In the genomic region with DNA sequence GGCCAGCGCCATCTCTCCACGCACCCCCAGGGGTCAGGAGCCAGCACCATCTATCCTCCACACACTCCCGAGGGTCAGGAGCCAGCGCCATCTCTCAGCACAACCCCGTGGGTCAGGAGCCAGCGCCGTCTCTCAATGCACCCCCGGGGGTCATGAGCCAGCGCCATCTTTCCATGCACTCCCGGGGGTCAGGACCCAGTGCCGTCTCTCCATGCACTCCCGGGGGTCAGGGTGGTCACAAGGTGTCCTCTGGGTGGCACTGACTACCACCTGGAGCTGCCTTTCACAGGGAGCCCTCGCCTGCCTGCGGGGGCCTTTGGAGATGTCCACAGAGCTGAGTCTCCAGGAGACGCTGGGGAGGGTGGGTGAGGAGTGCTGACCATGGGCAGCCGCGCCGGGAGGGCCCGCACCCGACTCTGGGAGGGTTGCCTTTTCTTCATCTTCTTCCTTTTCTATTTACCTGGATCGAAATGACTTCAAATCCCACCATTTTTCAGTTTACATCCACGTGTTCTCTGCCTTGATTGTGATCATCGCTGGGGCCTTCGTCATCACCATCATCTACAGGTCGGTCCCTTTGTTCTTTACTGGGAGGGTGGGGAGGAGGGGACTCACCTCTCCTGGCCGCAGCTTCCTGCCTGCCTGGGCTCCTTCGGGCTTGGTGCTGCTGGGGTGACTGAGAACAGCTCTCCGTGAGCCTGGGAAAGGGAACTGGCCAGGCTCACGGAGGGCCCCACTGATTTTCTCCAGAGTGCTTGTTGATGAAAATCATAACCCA, we compare ENCODE assay signal across 20 cellular contexts. TPM values are rescaled to one million over a fixed set of nuclear protein-coding genes. Genes with fewer than 3 reads are reported as not detected.
DNase-seq lines count a peak whose midpoint lies in the region; ATAC-seq and TF ChIP-seq lines count a peak whose summit lies in the region.
"Had no signal": no experiment of that assay in that cellular context is flagged by ENCODE, and none has a peak within 500 bp of the region (broad histone marks: within the 10 kb centered on the region; RNA-seq: fewer than 3 reads in every experiment).

No MANE protein-coding gene starts in this region.

- no peak for TF ChIP-seq POLR2A in prostate gland (IDR thresholded peaks at IDR 0.05)

- H3K9me3 ChIP-seq in prostate gland (no peaks in the 10 kb centered on the region), A673 (ENCODE audit: low read depth, low read length, poor library complexity, severe bottlenecking) (no peaks in the 10 kb centered on the region)
- no peaks in the 10 kb centered on the region for H3K9me3 ChIP-seq in CD8-positive, alpha-beta T cell (ENCODE audit: low read length)
- H3K9me3 ChIP-seq: MG63 had no signal

- H3K27me3 Mint-ChIP-seq in activated CD4-positive, alpha-beta T cell treated with anti-CD3 and anti-CD28 coated beads, Interleukin-2, amount 10 ng/mL, durations not matched to agents 24 days and 14 days = no peaks in the 10 kb centered on the region
- peaks cover 3% of the 10 kb centered on the region for H3K27me3 Mint-ChIP-seq in endothelial cell (ENCODE audit: unreplicated experiment)
- H3K27me3 Mint-ChIP-seq in CD8-positive, alpha-beta T cell (ENCODE audit: low read depth) = no peaks in the 10 kb centered on the region

- no TSS peak for BruUV-seq in A673 (replicated peaks; lab: Mats Ljungman, UMichigan)

- H3K27me3 ChIP-seq in prostate gland (replicated peaks; ENCODE audit: insufficient read depth) (no peaks in the 10 kb centered on the region), A673 (replicated peaks; ENCODE audit: insufficient read depth, low read depth, low read length, poor library complexity) (no peaks in the 10 kb centered on the region)
- no peaks in the 10 kb centered on the region for H3K27me3 ChIP-seq in CD8-positive, alpha-beta T cell (ENCODE audit: insufficient read depth, low read length)
- H3K27me3 ChIP-seq: MG63 had no signal

- H3K4me1 Mint-ChIP-seq in activated CD4-positive, alpha-beta T cell treated with anti-CD3 and anti-CD28 coated beads, Interleukin-2, amount 10 ng/mL, durations not matched to agents 24 days and 14 days = no peaks in the 10 kb centered on the region
- no peaks in the 10 kb centered on the region for H3K4me1 Mint-ChIP-seq in endothelial cell (ENCODE audit: unreplicated experiment)
- no peaks in the 10 kb centered on the region for H3K4me1 Mint-ChIP-seq in CD8-positive, alpha-beta T cell (ENCODE audit: low read depth)

- H3K36me3 ChIP-seq in prostate gland (no peaks in the 10 kb centered on the region), A673 (ENCODE audit: insufficient read depth, low read length, poor library complexity, severe bottlenecking) (no peaks in the 10 kb centered on the region)
- H3K36me3 ChIP-seq in CD8-positive, alpha-beta T cell (ENCODE audit: insufficient read depth, low read length) = no peaks in the 10 kb centered on the region
- H3K36me3 ChIP-seq: MG63 had no signal

- H3K9me3 Mint-ChIP-seq in activated CD4-positive, alpha-beta T cell treated with anti-CD3 and anti-CD28 coated beads, Interleukin-2, amount 10 ng/mL, durations not matched to agents 24 days and 14 days = no peaks in the 10 kb centered on the region
- H3K9me3 Mint-ChIP-seq in endothelial cell (ENCODE audit: unreplicated experiment) = no peaks in the 10 kb centered on the region
- no peaks in the 10 kb centered on the region for H3K9me3 Mint-ChIP-seq in CD8-positive, alpha-beta T cell
- H3K9me3 Mint-ChIP-seq: GM23338 had no signal

- no peaks in the 10 kb centered on the region for H3K4me1 ChIP-seq in prostate gland (replicated peaks)
- no peaks in the 10 kb centered on the region for H3K4me1 ChIP-seq in CD8-positive, alpha-beta T cell (ENCODE audit: insufficient read depth, low read length)
- H3K4me1 ChIP-seq in A673 (ENCODE audit: insufficient read depth, low read length, poor library complexity, severe bottlenecking) = no peaks in the 10 kb centered on the region

- in situ Hi-C loops in GM13976 (cut with MboI; ENCODE audit: low sequenced_read_pairs, unreplicated experiment) = no loop called here

- H3K4me3 ChIP-seq in prostate gland (no peak overlapping the region), A673 (ENCODE audit: low read depth, low read length, poor library complexity, severe bottlenecking) (no peak overlapping the region)
- no peak overlapping the region for H3K4me3 ChIP-seq in CD8-positive, alpha-beta T cell (ENCODE audit: low read depth, low read length)
- H3K4me3 ChIP-seq: GM12878, GM23338, MG63, PC-9 had no signal

- no peak for TF ChIP-seq CTCF in GM13976 (IDR thresholded peaks at IDR 0.05; ENCODE audit: borderline replicate concordance, control extremely low read depth, extremely low read depth, insufficient read depth, missing control alignments)
- TF ChIP-seq CTCF in endothelial cell (IDR thresholded peaks at IDR 0.05; ENCODE audit: unreplicated experiment) = no peak
- no peak for TF ChIP-seq CTCF in prostate gland (IDR thresholded peaks at IDR 0.05)
- no peak for TF ChIP-seq CTCF in CD8-positive, alpha-beta T cell (IDR thresholded peaks at IDR 0.05)
- TF ChIP-seq CTCF in A673 (conservative IDR thresholded peaks at IDR 0.05; ENCODE audit: low read depth, low read length) = no peak

- CTCF ChIA-PET in CD8-positive, alpha-beta T cell (lab: Charles Lee) = no interaction called here
- CTCF ChIA-PET in A673 (lab: Charles Lee) = no interaction called here

- intact Hi-C loops in activated CD4-positive, alpha-beta T cell treated with anti-CD3 and anti-CD28 coated beads, Interleukin-2, amount 10 ng/mL, durations not matched to agents 24 days and 14 days (cut with micrococcal nuclease) = no loop called here
- intact Hi-C loops in prostate gland (cut with DNase I) = no loop called here
- intact Hi-C loops in CD8-positive, alpha-beta T cell (cut with DNase I, micrococcal nuclease) = no loop called here
- intact Hi-C loops in A673 (cut with micrococcal nuclease; ENCODE audit: unreplicated experiment) = no loop called here

- peak; percentile 30 for DNase-seq in activated CD4-positive, alpha-beta T cell treated with anti-CD3 and anti-CD28 coated beads, Interleukin-2, amount 10 ng/mL, durations not matched to agents 24 days and 14 days
- DNase-seq in activated CD4-positive, alpha-beta T cell treated with anti-CD3 and anti-CD28 coated beads, Interleukin-2, amount 50 U/mL, for 48 hours = no peak
- DNase-seq in GM13976 (ENCODE audit: low spot score) = peak; percentile 19
- DNase-seq in endothelial cell (ENCODE audit: low spot score) = no peak
- peak; percentile 3 for DNase-seq in prostate gland (ENCODE audit: low spot score)
- no peak for DNase-seq in CD8-positive, alpha-beta T cell
- no peak for DNase-seq in activated CD4-positive, CD25-positive, alpha-beta regulatory T cell (lab: John Stamatoyannopoulos, UW)
- no peak for DNase-seq in A673 (ENCODE audit: low spot score)
- DNase-seq: DND-41, Karpas-422, MG63, NCI-H1092, NCI-H146, NCI-H2081, NCI-H510A, NCI-H82, PC-9 had no signal

- no peak overlapping the region for H3K4me3 Mint-ChIP-seq in activated CD4-positive, alpha-beta T cell treated with anti-CD3 and anti-CD28 coated beads, Interleukin-2, amount 10 ng/mL, durations not matched to agents 24 days and 14 days
- H3K4me3 Mint-ChIP-seq in endothelial cell (ENCODE audit: unreplicated experiment) = peak overlapping the region; percentile 48
- no peak overlapping the region for H3K4me3 Mint-ChIP-seq in CD8-positive, alpha-beta T cell
- H3K4me3 Mint-ChIP-seq: GM23338 had no signal

- no peak for ATAC-seq in CD8-positive, alpha-beta T cell
- ATAC-seq: GM12878, GM23338 had no signal

- H3K36me3 Mint-ChIP-seq in activated CD4-positive, alpha-beta T cell treated with anti-CD3 and anti-CD28 coated beads, Interleukin-2, amount 10 ng/mL, durations not matched to agents 24 days and 14 days (ENCODE audit: low read depth) = no peaks in the 10 kb centered on the region
- peaks cover 33% of the 10 kb centered on the region for H3K36me3 Mint-ChIP-seq in endothelial cell (ENCODE audit: low read depth, unreplicated experiment)
- H3K36me3 Mint-ChIP-seq in CD8-positive, alpha-beta T cell = no peaks in the 10 kb centered on the region

- 92% methylated on average over 29 of the region's 29 CpGs for WGBS in prostate gland

- no peak overlapping the region for H3K27ac Mint-ChIP-seq in activated CD4-positive, alpha-beta T cell treated with anti-CD3 and anti-CD28 coated beads, Interleukin-2, amount 10 ng/mL, durations not matched to agents 24 days and 14 days
- no peak overlapping the region for H3K27ac Mint-ChIP-seq in endothelial cell (ENCODE audit: unreplicated experiment)
- no peak overlapping the region for H3K27ac Mint-ChIP-seq in CD8-positive, alpha-beta T cell
- H3K27ac Mint-ChIP-seq: GM23338 had no signal

- POLR2A ChIA-PET in CD8-positive, alpha-beta T cell (lab: Charles Lee) = no interaction called here
- POLR2A ChIA-PET in A673 (lab: Charles Lee; ENCODE audit: low non-redundant PET) = no interaction called here

- H3K27ac ChIP-seq in prostate gland (no peak overlapping the region), A673 (ENCODE audit: low read depth, low read length, poor library complexity, severe bottlenecking) (no peak overlapping the region)
- H3K27ac ChIP-seq in CD8-positive, alpha-beta T cell (ENCODE audit: low read depth, low read length) = no peak overlapping the region
- H3K27ac ChIP-seq: 22Rv1, PC-9 had no signal

RNA-seq across cellular contexts. Expression of a gene that starts 19.1 kb away (rescaled TPM):
- total RNA-seq in activated CD4-positive, alpha-beta T cell treated with anti-CD3 and anti-CD28 coated beads, Interleukin-2, amount 10 ng/mL, durations not matched to agents 24 days and 14 days = 0.50 and 0.51 TPM in 2 replicates
- total RNA-seq in endothelial cell (ENCODE audit: unreplicated experiment) (0.54 TPM), prostate gland (1 to 10 TPM in 1 of 2 donors, not detected in 1; 1.4 TPM), A673 (2021) (0.45 and 0.76 TPM in 2 replicates)
- under 1 TPM in 1 of 2 experiments, not detected in 1; 0.42 TPM for total RNA-seq in CD8-positive, alpha-beta T cell
- total RNA-seq: GM12878, GM23338, PC-9 had no signal

Comparison
In these comparisons a context has a peak if more than half of its experiments do, and no peak if none do; other contexts are left out.
1. DNase-seq: peak in activated CD4-positive, alpha-beta T cell treated with anti-CD3 and anti-CD28 coated beads, Interleukin-2, amount 10 ng/mL, durations not matched to agents 24 days and 14 days (single experiment), GM13976 (single experiment) and prostate gland (single experiment); none in activated CD4-positive, alpha-beta T cell treated with anti-CD3 and anti-CD28 coated beads, Interleukin-2, amount 50 U/mL, for 48 hours (0 of 2), endothelial cell (single experiment), CD8-positive, alpha-beta T cell (0 of 7), activated CD4-positive, CD25-positive, alpha-beta regulatory T cell (0 of 4) and A673 (single experiment).